In genomic region chr20:48682529-48683385, GRCh38 we compare ENCODE assay signal across 1 cellular context.
TF ChIP-seq lines count a peak whose summit lies in the region.

No MANE protein-coding gene starts in this region.

TF ChIP-seq in HepG2, 621 proteins besides CTCF, POLR2A, EP300 and RAD21 (continued from another document and continues in another):
- TF ChIP-seq, protein P1, sequence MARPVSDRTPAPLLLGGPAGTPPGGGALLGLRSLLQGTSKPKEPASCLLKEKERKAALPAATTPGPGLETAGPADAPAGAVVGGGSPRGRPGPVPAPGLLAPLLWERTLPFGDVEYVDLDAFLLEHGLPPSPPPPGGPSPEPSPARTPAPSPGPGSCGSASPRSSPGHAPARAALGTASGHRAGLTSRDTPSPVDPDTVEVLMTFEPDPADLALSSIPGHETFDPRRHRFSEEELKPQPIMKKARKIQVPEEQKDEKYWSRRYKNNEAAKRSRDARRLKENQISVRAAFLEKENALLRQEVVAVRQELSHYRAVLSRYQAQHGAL (CRISPR knock-in tag; IDR thresholded peaks at IDR 0.05; ENCODE audit: not compliant biosample characterization) = no peak
- TF ChIP-seq TFDP2 (CRISPR knock-in tag; IDR thresholded peaks at IDR 0.05) = no peak
- no peak for TF ChIP-seq ZNF317 (CRISPR knock-in tag; IDR thresholded peaks at IDR 0.05)
- no peak for TF ChIP-seq RARG (CRISPR knock-in tag; IDR thresholded peaks at IDR 0.05; ENCODE audit: low read depth)
- TF ChIP-seq EEA1 (CRISPR knock-in tag; IDR thresholded peaks at IDR 0.05; ENCODE audit: borderline replicate concordance) = no peak
- no peak for TF ChIP-seq SNRNP70 (IDR thresholded peaks at IDR 0.05; ENCODE audit: low read depth, low read length)
- no peak for TF ChIP-seq ZNF17 (CRISPR knock-in tag; IDR thresholded peaks at IDR 0.05)
- no peak for TF ChIP-seq SSRP1 (CRISPR knock-in tag; IDR thresholded peaks at IDR 0.05)
- no peak for TF ChIP-seq ZNF720 (CRISPR knock-in tag; IDR thresholded peaks at IDR 0.05)
- TF ChIP-seq ZNF574 (CRISPR knock-in tag; IDR thresholded peaks at IDR 0.05) = no peak
- TF ChIP-seq ZNF737 (CRISPR knock-in tag; IDR thresholded peaks at IDR 0.05; ENCODE audit: borderline replicate concordance) = no peak
- TF ChIP-seq DR1 (CRISPR knock-in tag; IDR thresholded peaks at IDR 0.05) = no peak
- no peak for TF ChIP-seq ZFP36 (IDR thresholded peaks at IDR 0.05; ENCODE audit: borderline replicate concordance, low read depth, low read length, partially characterized antibody)
- no peak for TF ChIP-seq ZNF3 (CRISPR knock-in tag; IDR thresholded peaks at IDR 0.05)
- no peak for TF ChIP-seq MXD3 (CRISPR knock-in tag; IDR thresholded peaks at IDR 0.05)
- peak; percentile 54; the same call in 1 of the 2 replicates for TF ChIP-seq ZNF609 (CRISPR knock-in tag; IDR thresholded peaks at IDR 0.05; ENCODE audit: borderline replicate concordance)
- TF ChIP-seq PATZ1 (CRISPR knock-in tag; IDR thresholded peaks at IDR 0.05) = 0 out of 2 replicates have a peak, but pooled peaks have one; percentile 15
- no peak for TF ChIP-seq DDIT3 (CRISPR knock-in tag; IDR thresholded peaks at IDR 0.05)
- no peak for TF ChIP-seq SIX1 (CRISPR knock-in tag; IDR thresholded peaks at IDR 0.05; ENCODE audit: borderline replicate concordance)
- TF ChIP-seq IRX3 (CRISPR knock-in tag; IDR thresholded peaks at IDR 0.05; ENCODE audit: borderline replicate concordance, low read depth) = no peak
- TF ChIP-seq ZNF510 (CRISPR knock-in tag; IDR thresholded peaks at IDR 0.05; ENCODE audit: low read depth) = no peak
- TF ChIP-seq, protein P2, sequence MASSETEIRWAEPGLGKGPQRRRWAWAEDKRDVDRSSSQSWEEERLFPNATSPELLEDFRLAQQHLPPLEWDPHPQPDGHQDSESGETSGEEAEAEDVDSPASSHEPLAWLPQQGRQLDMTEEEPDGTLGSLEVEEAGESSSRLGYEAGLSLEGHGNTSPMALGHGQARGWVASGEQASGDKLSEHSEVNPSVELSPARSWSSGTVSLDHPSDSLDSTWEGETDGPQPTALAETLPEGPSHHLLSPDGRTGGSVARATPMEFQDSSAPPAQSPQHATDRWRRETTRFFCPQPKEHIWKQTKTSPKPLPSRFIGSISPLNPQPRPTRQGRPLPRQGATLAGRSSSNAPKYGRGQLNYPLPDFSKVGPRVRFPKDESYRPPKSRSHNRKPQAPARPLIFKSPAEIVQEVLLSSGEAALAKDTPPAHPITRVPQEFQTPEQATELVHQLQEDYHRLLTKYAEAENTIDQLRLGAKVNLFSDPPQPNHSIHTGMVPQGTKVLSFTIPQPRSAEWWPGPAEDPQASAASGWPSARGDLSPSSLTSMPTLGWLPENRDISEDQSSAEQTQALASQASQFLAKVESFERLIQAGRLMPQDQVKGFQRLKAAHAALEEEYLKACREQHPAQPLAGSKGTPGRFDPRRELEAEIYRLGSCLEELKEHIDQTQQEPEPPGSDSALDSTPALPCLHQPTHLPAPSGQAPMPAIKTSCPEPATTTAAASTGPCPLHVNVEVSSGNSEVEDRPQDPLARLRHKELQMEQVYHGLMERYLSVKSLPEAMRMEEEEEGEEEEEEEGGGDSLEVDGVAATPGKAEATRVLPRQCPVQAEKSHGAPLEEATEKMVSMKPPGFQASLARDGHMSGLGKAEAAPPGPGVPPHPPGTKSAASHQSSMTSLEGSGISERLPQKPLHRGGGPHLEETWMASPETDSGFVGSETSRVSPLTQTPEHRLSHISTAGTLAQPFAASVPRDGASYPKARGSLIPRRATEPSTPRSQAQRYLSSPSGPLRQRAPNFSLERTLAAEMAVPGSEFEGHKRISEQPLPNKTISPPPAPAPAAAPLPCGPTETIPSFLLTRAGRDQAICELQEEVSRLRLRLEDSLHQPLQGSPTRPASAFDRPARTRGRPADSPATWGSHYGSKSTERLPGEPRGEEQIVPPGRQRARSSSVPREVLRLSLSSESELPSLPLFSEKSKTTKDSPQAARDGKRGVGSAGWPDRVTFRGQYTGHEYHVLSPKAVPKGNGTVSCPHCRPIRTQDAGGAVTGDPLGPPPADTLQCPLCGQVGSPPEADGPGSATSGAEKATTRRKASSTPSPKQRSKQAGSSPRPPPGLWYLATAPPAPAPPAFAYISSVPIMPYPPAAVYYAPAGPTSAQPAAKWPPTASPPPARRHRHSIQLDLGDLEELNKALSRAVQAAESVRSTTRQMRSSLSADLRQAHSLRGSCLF (CRISPR knock-in tag; IDR thresholded peaks at IDR 0.05; ENCODE audit: borderline replicate concordance) = no peak
- TF ChIP-seq AFF4 (CRISPR knock-in tag; IDR thresholded peaks at IDR 0.05) = no peak
- TF ChIP-seq ZNF343 (CRISPR knock-in tag; IDR thresholded peaks at IDR 0.05) = no peak
- TF ChIP-seq, protein P3, sequence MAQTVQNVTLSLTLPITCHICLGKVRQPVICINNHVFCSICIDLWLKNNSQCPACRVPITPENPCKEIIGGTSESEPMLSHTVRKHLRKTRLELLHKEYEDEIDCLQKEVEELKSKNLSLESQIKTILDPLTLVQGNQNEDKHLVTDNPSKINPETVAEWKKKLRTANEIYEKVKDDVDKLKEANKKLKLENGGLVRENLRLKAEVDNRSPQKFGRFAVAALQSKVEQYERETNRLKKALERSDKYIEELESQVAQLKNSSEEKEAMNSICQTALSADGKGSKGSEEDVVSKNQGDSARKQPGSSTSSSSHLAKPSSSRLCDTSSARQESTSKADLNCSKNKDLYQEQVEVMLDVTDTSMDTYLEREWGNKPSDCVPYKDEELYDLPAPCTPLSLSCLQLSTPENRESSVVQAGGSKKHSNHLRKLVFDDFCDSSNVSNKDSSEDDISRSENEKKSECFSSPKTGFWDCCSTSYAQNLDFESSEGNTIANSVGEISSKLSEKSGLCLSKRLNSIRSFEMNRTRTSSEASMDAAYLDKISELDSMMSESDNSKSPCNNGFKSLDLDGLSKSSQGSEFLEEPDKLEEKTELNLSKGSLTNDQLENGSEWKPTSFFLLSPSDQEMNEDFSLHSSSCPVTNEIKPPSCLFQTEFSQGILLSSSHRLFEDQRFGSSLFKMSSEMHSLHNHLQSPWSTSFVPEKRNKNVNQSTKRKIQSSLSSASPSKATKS (CRISPR knock-in tag; IDR thresholded peaks at IDR 0.05) = no peak
